Comparison of ENCODE assay signal across 26 cellular contexts in genomic region chr17:17029938-17030337, GRCh38. TPM values are rescaled to one million over a fixed set of nuclear protein-coding genes. Genes with fewer than 3 reads are reported as not detected.
DNase-seq lines count a peak whose midpoint lies in the region; ATAC-seq, FAIRE-seq and TF ChIP-seq lines count a peak whose summit lies in the region.
"Had no signal": no experiment of that assay in that cellular context is flagged by ENCODE, and none has a peak within 500 bp of the region (broad histone marks: within the 10 kb centered on the region; RNA-seq: fewer than 3 reads in every experiment).

No MANE protein-coding gene starts in this region.

- H3K36me3 ChIP-seq in H1 (ENCODE audit: control insufficient read depth in 2 of 4, insufficient read depth in 4 of 4, low read length in 3 of 4) (no peaks in the 10 kb centered on the region), upper lobe of right lung (no peaks in the 10 kb centered on the region)
- H3K36me3 ChIP-seq: esophagus muscularis mucosa, SJSA1, uterus had no signal

- no peak overlapping the region for H3K18ac ChIP-seq in H1 (ENCODE audit: extremely low read depth, low read length)

- H2AK5ac ChIP-seq in H1 (ENCODE audit: low read depth, low read length), result no peak overlapping the region

- H3K4ac ChIP-seq in H1 (replicated peaks; ENCODE audit: insufficient read length, low read depth, low read length), result no peak overlapping the region

- peak overlapping the region; percentile 83; the same call in 1 of the 2 replicates for H2BK20ac ChIP-seq in H1 (ENCODE audit: low read length)

- H3K27ac ChIP-seq in H1 (ENCODE audit: low read depth, low read length), result no peak overlapping the region
- H3K27ac ChIP-seq in upper lobe of right lung, result no peak overlapping the region
- H3K27ac ChIP-seq: esophagus muscularis mucosa, uterus had no signal

- peak overlapping the region; percentile 73; the same call in 1 of the 2 replicates for H4K8ac ChIP-seq in H1 (ENCODE audit: extremely low read depth, insufficient read depth, low read length)

- TF ChIP-seq EP300 in H1 (IDR thresholded peaks at IDR 0.05; ENCODE audit: borderline replicate concordance in 1 of 2, low read depth in 2 of 2, low read length in 2 of 2), result no peak

- H2BK120ac ChIP-seq in H1 (replicated peaks; ENCODE audit: low read depth, low read length), result no peak overlapping the region

- H3K9me3 Mint-ChIP-seq in natural killer cell treated with Interleukin-12 subunit alpha and Interleukin-12 subunit beta and Interleukin-15 and Interleukin-18, amount 100 ng/mL, for 72 hours, result no peaks in the 10 kb centered on the region
- no peaks in the 10 kb centered on the region for H3K9me3 Mint-ChIP-seq in natural killer cell
- no peaks in the 10 kb centered on the region for H3K9me3 Mint-ChIP-seq in mesothelial cell of epicardium
- H3K9me3 Mint-ChIP-seq: activated CD4-positive, alpha-beta memory T cell treated with anti-CD3 and anti-CD28 coated beads for 36 hours; activated naive CD8-positive, alpha-beta T cell treated with anti-CD3 and anti-CD28 coated beads, Interleukin-2, amount 50 U/mL, for 24 hours; CD14-positive monocyte; naive B cell had no signal

- no peak overlapping the region for H2AFZ ChIP-seq in H1 (ENCODE audit: low read length)

- intact Hi-C loops in natural killer cell (cut with micrococcal nuclease), result no loop called here
- intact Hi-C loops in upper lobe of right lung (cut with DNase I), result no loop called here

- H4K91ac ChIP-seq in H1 (replicated peaks; ENCODE audit: insufficient read length, low read length), result no peak overlapping the region

- H4K5ac ChIP-seq in H1 (ENCODE audit: insufficient read length, low read depth, low read length), result no peak overlapping the region

- CTCF ChIA-PET in H1 (lab: Charles Lee; ENCODE audit: partially characterized antibody), result interaction anchor here (0.7 to 1.0 kb wide), 2 partner anchors 10 to 26 kb away, joined by 3 to 4 read pairs; no protein-coding TSS in a partner anchor

- H3K27ac Mint-ChIP-seq in natural killer cell treated with Interleukin-12 subunit alpha and Interleukin-12 subunit beta and Interleukin-15 and Interleukin-18, amount 100 ng/mL, for 72 hours, result no peak overlapping the region
- H3K27ac Mint-ChIP-seq in natural killer cell, result no peak overlapping the region
- H3K27ac Mint-ChIP-seq in mesothelial cell of epicardium, result peak overlapping the region; percentile 39
- H3K27ac Mint-ChIP-seq: activated CD4-positive, alpha-beta memory T cell treated with anti-CD3 and anti-CD28 coated beads for 36 hours; activated naive CD8-positive, alpha-beta T cell treated with anti-CD3 and anti-CD28 coated beads, Interleukin-2, amount 50 U/mL, for 24 hours had no signal

- H3K23ac ChIP-seq in H1 (ENCODE audit: insufficient read length), result no peak overlapping the region

- H3K4me3 ChIP-seq in H1 (ENCODE audit: extremely low read depth in 1 of 4, insufficient read depth in 2 of 4, low read depth in 3 of 4, low read length in 4 of 4) (no peak overlapping the region), upper lobe of right lung (no peak overlapping the region)
- H3K4me3 ChIP-seq: esophagus muscularis mucosa, SJSA1, uterus had no signal

- no peak for ATAC-seq in natural killer cell treated with Interleukin-12 subunit alpha and Interleukin-12 subunit beta and Interleukin-15 and Interleukin-18, amount 100 ng/mL, for 72 hours
- ATAC-seq in natural killer cell (no peak), upper lobe of right lung (no peak), HG03442 (IDR thresholded peaks at IDR 0.05; ENCODE audit: unreplicated experiment) (no peak)
- ATAC-seq: activated naive CD8-positive, alpha-beta T cell treated with anti-CD3 and anti-CD28 coated beads, Interleukin-2, amount 50 U/mL, for 24 hours had no signal

- no peak for TF ChIP-seq POLR2A in H1 (IDR thresholded peaks at IDR 0.05; ENCODE audit: control extremely low read depth in 1 of 2, low read depth in 2 of 2, low read length in 2 of 2)

- no peaks in the 10 kb centered on the region; the same call in 1 of the 2 replicates for H3K23me2 ChIP-seq in H1 (ENCODE audit: low read depth, low read length)

- no peak overlapping the region for H3K14ac ChIP-seq in H1 (ENCODE audit: insufficient read length)

- peaks cover 5 to 24% (median 15%) of the 10 kb centered on the region in 4 experiments for H3K4me1 ChIP-seq in H1 (replicated peaks in 1 of 4; ENCODE audit: control insufficient read depth in 3 of 4, insufficient read depth in 4 of 4, low read length in 3 of 4)
- peaks cover 15% of the 10 kb centered on the region for H3K4me1 ChIP-seq in upper lobe of right lung
- H3K4me1 ChIP-seq: uterus had no signal

- 81% methylated on average over 8 of the region's 9 CpGs; no CpG with 5 or more reads in 1 of the 2 experiments for WGBS in H1 (ENCODE audit: extremely low coverage in 1 of 2, insufficient coverage in 1 of 2, insufficient read length in 1 of 2, insufficient replicate concordance in 2 of 2, low coverage in 1 of 2, low lambda C conversion rate in 2 of 2, missing lambda C conversion rate in 1 of 2), 2 experiments

- no peak overlapping the region for H3K56ac ChIP-seq in H1 (replicated peaks; ENCODE audit: insufficient read length, low read depth, low read length)

- TF ChIP-seq RAD21 in H1 (IDR thresholded peaks at IDR 0.05 in 1 of 2, conservative IDR thresholded peaks at IDR 0.05 in 1 of 2; ENCODE audit: low read depth in 2 of 2, low read length in 2 of 2), result no peak

- H3K9me3 ChIP-seq in H1 (ENCODE audit: insufficient read depth in 2 of 2, low read depth in 1 of 2, low read length in 1 of 2) (no peaks in the 10 kb centered on the region), upper lobe of right lung (no peaks in the 10 kb centered on the region)
- H3K9me3 ChIP-seq: esophagus muscularis mucosa, SJSA1, uterus had no signal

- no peaks in the 10 kb centered on the region for H3K36me3 Mint-ChIP-seq in natural killer cell treated with Interleukin-12 subunit alpha and Interleukin-12 subunit beta and Interleukin-15 and Interleukin-18, amount 100 ng/mL, for 72 hours
- H3K36me3 Mint-ChIP-seq in natural killer cell (no peaks in the 10 kb centered on the region), mesothelial cell of epicardium (no peaks in the 10 kb centered on the region)
- H3K36me3 Mint-ChIP-seq: activated CD4-positive, alpha-beta memory T cell treated with anti-CD3 and anti-CD28 coated beads for 36 hours; CD14-positive monocyte; naive B cell had no signal

- no peak overlapping the region; the same call in 1 of the 2 replicates for H2BK5ac ChIP-seq in H1 (ENCODE audit: low read depth, low read length)

- H2BK15ac ChIP-seq in H1 (ENCODE audit: low read length), result no peak overlapping the region

- no peaks in the 10 kb centered on the region for H3K79me2 ChIP-seq in H1 (ENCODE audit: control insufficient read depth in 1 of 2, insufficient read depth in 2 of 2, low read length in 2 of 2)

- H3K9ac ChIP-seq in H1 (replicated peaks in 1 of 4; ENCODE audit: extremely low read depth in 1 of 4, low read depth in 3 of 4, low read length in 3 of 4), result no peak overlapping the region

- DNase-seq in natural killer cell treated with Interleukin-12 subunit alpha and Interleukin-12 subunit beta and Interleukin-15 and Interleukin-18, amount 100 ng/mL, for 72 hours (ENCODE audit: low spot score), result peak; percentile 55
- DNase-seq in natural killer cell (no peak), H1 (ENCODE audit: low read depth in 1 of 2, low spot score in 2 of 2) (no peak), mesothelial cell of epicardium (ENCODE audit: low spot score in 2 of 2, unreplicated experiment in 2 of 2) (no peak), upper lobe of right lung (peak; percentile 53), HUDEP-2 (lab: John Stamatoyannopoulos, UW; ENCODE audit: unreplicated experiment in 76 of 76) (no peak), DMS 273 (lab: John Stamatoyannopoulos, UW; ENCODE audit: unreplicated experiment) (no peak)
- DNase-seq: activated CD4-positive, alpha-beta memory T cell treated with anti-CD3 and anti-CD28 coated beads for 36 hours; activated effector memory CD4-positive, alpha-beta T cell treated with anti-CD3 and anti-CD28 coated beads, Interleukin-2, amount 50 U/mL, for 16 hours; activated naive CD8-positive, alpha-beta T cell treated with anti-CD3 and anti-CD28 coated beads, Interleukin-2, amount 50 U/mL, for 24 hours; DMS 273 treated with DMSO at 0.1 percent for 48 hours; effector CD8-positive, alpha-beta T cell; KG1; naive B cell; NCI-H1694 treated with DMSO at 0.1 percent for 48 hours; NCI-H226; OCI-M1; uterus had no signal

- H3K4me2 ChIP-seq in H1 (ENCODE audit: insufficient read depth in 1 of 2, low read depth in 2 of 2, low read length in 2 of 2), result no peak overlapping the region; a peak in 1 of 4 replicates

- H2BK12ac ChIP-seq in H1 (ENCODE audit: low read depth, low read length), result peak overlapping the region; percentile 91; the same call in 1 of the 2 replicates

- no peaks in the 10 kb centered on the region for H3K27me3 ChIP-seq in H1 (replicated peaks in 1 of 4; ENCODE audit: control insufficient read depth in 3 of 4, extremely low read depth in 1 of 4, insufficient read depth in 3 of 4, low read length in 3 of 4)
- H3K27me3 ChIP-seq in upper lobe of right lung, result no peaks in the 10 kb centered on the region
- H3K27me3 ChIP-seq: esophagus muscularis mucosa, SJSA1, uterus had no signal

- no peak overlapping the region for H3K4me3 Mint-ChIP-seq in natural killer cell treated with Interleukin-12 subunit alpha and Interleukin-12 subunit beta and Interleukin-15 and Interleukin-18, amount 100 ng/mL, for 72 hours
- H3K4me3 Mint-ChIP-seq in natural killer cell (no peak overlapping the region), mesothelial cell of epicardium (no peak overlapping the region)
- H3K4me3 Mint-ChIP-seq: activated CD4-positive, alpha-beta memory T cell treated with anti-CD3 and anti-CD28 coated beads for 36 hours; activated naive CD8-positive, alpha-beta T cell treated with anti-CD3 and anti-CD28 coated beads, Interleukin-2, amount 50 U/mL, for 24 hours; CD14-positive monocyte had no signal

- no peaks in the 10 kb centered on the region for H3K4me1 Mint-ChIP-seq in natural killer cell treated with Interleukin-12 subunit alpha and Interleukin-12 subunit beta and Interleukin-15 and Interleukin-18, amount 100 ng/mL, for 72 hours (ENCODE audit: low read depth in 2 of 2)
- H3K4me1 Mint-ChIP-seq in natural killer cell, result no peaks in the 10 kb centered on the region
- peaks cover 35% of the 10 kb centered on the region for H3K4me1 Mint-ChIP-seq in mesothelial cell of epicardium
- H3K4me1 Mint-ChIP-seq: activated naive CD8-positive, alpha-beta T cell treated with anti-CD3 and anti-CD28 coated beads, Interleukin-2, amount 50 U/mL, for 24 hours; CD14-positive monocyte had no signal

- H3K27me3 Mint-ChIP-seq in natural killer cell treated with Interleukin-12 subunit alpha and Interleukin-12 subunit beta and Interleukin-15 and Interleukin-18, amount 100 ng/mL, for 72 hours, result no peaks in the 10 kb centered on the region
- no peaks in the 10 kb centered on the region for H3K27me3 Mint-ChIP-seq in natural killer cell (ENCODE audit: low read depth in 2 of 2)
- H3K27me3 Mint-ChIP-seq in mesothelial cell of epicardium (ENCODE audit: low read depth), result no peaks in the 10 kb centered on the region
- H3K27me3 Mint-ChIP-seq: activated CD4-positive, alpha-beta memory T cell treated with anti-CD3 and anti-CD28 coated beads for 36 hours; activated naive CD8-positive, alpha-beta T cell treated with anti-CD3 and anti-CD28 coated beads, Interleukin-2, amount 50 U/mL, for 24 hours; naive B cell had no signal

- no peaks in the 10 kb centered on the region for H3K79me1 ChIP-seq in H1 (ENCODE audit: low read depth, low read length)

- FAIRE-seq in H1 (lab: Jason Lieb, UNC), result no peak
- FAIRE-seq: frontal cortex, islet of Langerhans had no signal

- TF ChIP-seq CTCF in natural killer cell (IDR thresholded peaks at IDR 0.05) (no peak), H1 (IDR thresholded peaks at IDR 0.05; ENCODE audit: control extremely low read depth in 1 of 3, insufficient read depth in 1 of 3, low read depth in 1 of 3, low read length in 3 of 3) (no peak), mesothelial cell of epicardium (IDR thresholded peaks at IDR 0.05; ENCODE audit: unreplicated experiment) (no peak), upper lobe of right lung (IDR thresholded peaks at IDR 0.05) (no peak)

- no peaks in the 10 kb centered on the region for H4K20me1 ChIP-seq in H1 (replicated peaks in 1 of 2; ENCODE audit: control insufficient read depth in 1 of 2, insufficient read depth in 2 of 2, low read length in 2 of 2)

- POLR2A ChIA-PET in H1 (lab: Charles Lee; ENCODE audit: partially characterized antibody), result interaction anchor here (3.5 kb wide), 1 partner anchor 14 kb away, joined by 15 read pairs; no protein-coding TSS in a partner anchor

RNA-seq across cellular contexts. Expression of gene MPRIP, which starts 12.3 kb away (rescaled TPM):
- 100 to 1,000 TPM; 158 to 216 TPM for total RNA-seq in natural killer cell treated with Interleukin-12 subunit alpha and Interleukin-12 subunit beta and Interleukin-15 and Interleukin-18, amount 100 ng/mL, for 72 hours
- 100 to 1,000 TPM; 225 to 272 (median 229) TPM for total RNA-seq in natural killer cell
- total RNA-seq in H1 (2021; fragmentation: NEBNext Ultra II Directional; extraction: Animal tissue kit (Norgen Biotek cat#: 25700)), result 145 and 146 TPM in 2 replicates
- 48.6 and 62.8 TPM in 2 replicates for polyA plus RNA-seq in H1 (2011; rRNA removed)
- 54.0 TPM for polyA plus RNA-seq in H1 (2011; cell fraction: cytosol; rRNA removed)
- 111 TPM for polyA plus RNA-seq in H1 (2011; cell fraction: nucleus; rRNA removed)
- polyA plus RNA-seq in H1 (2012, experiment 1 of 2), result 77.7 to 92.1 TPM (median 86.1 TPM) in 4 replicates
- polyA plus RNA-seq in H1 (2012, experiment 2 of 2), result 68.9 TPM
- polyA plus RNA-seq in H1 (2013, experiment 1 of 2), result 55.7 TPM
- polyA plus RNA-seq in H1 (2013, experiment 2 of 2), result 57.6 TPM
- 82.0 and 97.2 TPM in 2 replicates for polyA minus RNA-seq in H1 (2011; rRNA and poly(A)+ RNA removed)
- 58.9 TPM for polyA minus RNA-seq in H1 (2011; cell fraction: cytosol; rRNA and poly(A)+ RNA removed)
- 60.1 TPM for polyA minus RNA-seq in H1 (2011; cell fraction: nucleus; rRNA and poly(A)+ RNA removed)
- total RNA-seq in mesothelial cell of epicardium, result 224 to 228 TPM (median 225 TPM) in 3 replicates
- 333 TPM for total RNA-seq in upper lobe of right lung

RNA-seq across cellular contexts. Expression of gene TNFRSF13B, which starts 58.0 kb away (rescaled TPM):
- 1 to 10 TPM in 1 of 2 donors, not detected in 1; 2.3 TPM for total RNA-seq in natural killer cell treated with Interleukin-12 subunit alpha and Interleukin-12 subunit beta and Interleukin-15 and Interleukin-18, amount 100 ng/mL, for 72 hours
- 1 to 10 TPM in 1 of 3 donors, under 1 TPM in 2; 0.70 to 7.7 (median 0.89) TPM for total RNA-seq in natural killer cell
- total RNA-seq in H1 (2021; fragmentation: NEBNext Ultra II Directional; extraction: Animal tissue kit (Norgen Biotek cat#: 25700)), result not detected in 2 replicates
- polyA plus RNA-seq in H1 (2011; rRNA removed), result not detected in 2 replicates
- not detected for polyA plus RNA-seq in H1 (2011; cell fraction: cytosol; rRNA removed)
- polyA plus RNA-seq in H1 (2011; cell fraction: nucleus; rRNA removed), result 0.10 TPM
- not detected in 4 replicates for polyA plus RNA-seq in H1 (2012, experiment 1 of 2)
- polyA plus RNA-seq in H1 (2012, experiment 2 of 2), result not detected
- not detected for polyA plus RNA-seq in H1 (2013, experiment 1 of 2)
- not detected for polyA plus RNA-seq in H1 (2013, experiment 2 of 2)
- not detected in 2 replicates for polyA minus RNA-seq in H1 (2011; rRNA and poly(A)+ RNA removed)
- polyA minus RNA-seq in H1 (2011; cell fraction: cytosol; rRNA and poly(A)+ RNA removed), result not detected
- polyA minus RNA-seq in H1 (2011; cell fraction: nucleus; rRNA and poly(A)+ RNA removed), result 0.30 TPM
- total RNA-seq in mesothelial cell of epicardium, result not detected in 3 replicates
- not detected for total RNA-seq in upper lobe of right lung
- total RNA-seq: activated CD4-positive, alpha-beta memory T cell treated with anti-CD3 and anti-CD28 coated beads for 36 hours; frontal cortex; H4; lower leg skin; SJSA1; uterus had no signal

Comparison
In these comparisons a context has a peak if more than half of its experiments do, and no peak if none do; other contexts are left out.
1. DNase-seq: peak in natural killer cell treated with Interleukin-12 subunit alpha and Interleukin-12 subunit beta and Interleukin-15 and Interleukin-18, amount 100 ng/mL, for 72 hours (single experiment) and upper lobe of right lung (single experiment); none in natural killer cell (single experiment), H1 (0 of 2), mesothelial cell of epicardium (0 of 2), HUDEP-2 (0 of 76) and DMS 273 (single experiment).